In genomic region chrX:9942086-9942485, GRCh38 we compare ENCODE assay signal across 8 cellular contexts. TPM values are rescaled to one million over a fixed set of nuclear protein-coding genes. Genes with fewer than 3 reads are reported as not detected.
DNase-seq lines count a peak whose midpoint lies in the region; ATAC-seq and TF ChIP-seq lines count a peak whose summit lies in the region.

No MANE protein-coding gene starts in this region.

- H4K20me1 ChIP-seq in smooth muscle cell (ENCODE audit: low read depth): no peaks in the 10 kb centered on the region

- H3K4me3 ChIP-seq in SJSA1 (no peak overlapping the region), smooth muscle cell (no peak overlapping the region)

- H3K79me2 ChIP-seq in smooth muscle cell (ENCODE audit: low read depth): no peaks in the 10 kb centered on the region

- TF ChIP-seq CTCF in GM10266 (IDR thresholded peaks at IDR 0.05; ENCODE audit: control insufficient read depth, insufficient read depth, low read depth, missing control alignments) (no peak), smooth muscle cell (IDR thresholded peaks at IDR 0.05; ENCODE audit: borderline replicate concordance, insufficient read depth, poor library complexity, severe bottlenecking) (no peak)

- peak; percentile 94 for ATAC-seq in HG02588 (IDR thresholded peaks at IDR 0.05; ENCODE audit: unreplicated experiment)

- H3K9me3 ChIP-seq in SJSA1 (replicated peaks): no peaks in the 10 kb centered on the region
- H3K9me3 ChIP-seq in smooth muscle cell (replicated peaks; ENCODE audit: low read depth): no peaks in the 10 kb centered on the region

- H3F3A ChIP-seq in smooth muscle cell (ENCODE audit: low read depth): no peaks in the 10 kb centered on the region

- H2AFZ ChIP-seq in smooth muscle cell (ENCODE audit: low read depth): no peak overlapping the region

- no peak overlapping the region for H3K4me2 ChIP-seq in smooth muscle cell

- DNase-seq in GM10266 (ENCODE audit: extremely low spot score): peak; percentile 67
- DNase-seq in SJSA1 (ENCODE audit: low read depth in 1 of 2, low spot score in 2 of 2): peak; percentile 55 to 58
- peak; percentile 18 for DNase-seq in glomerular visceral epithelial cell (ENCODE audit: extremely low spot score)
- DNase-seq in NCI-H69 (lab: John Stamatoyannopoulos, UW): no peak
- DNase-seq in SK-N-DZ (ENCODE audit: low spot score): no peak
- no peak for DNase-seq in NOMO-1 treated with DMSO at 0.1 percent for 48 hours (lab: John Stamatoyannopoulos, UW; ENCODE audit: unreplicated experiment)
- no peak for DNase-seq in smooth muscle cell (lab: John Stamatoyannopoulos, UW; ENCODE audit: unreplicated experiment)

- H3K27ac ChIP-seq in SJSA1 (no peak overlapping the region), smooth muscle cell (ENCODE audit: low read depth) (no peak overlapping the region)

- 79% methylated on average over 6 of the region's 6 CpGs for WGBS in smooth muscle cell (ENCODE audit: low lambda C conversion rate)

- H3K9ac ChIP-seq in smooth muscle cell (ENCODE audit: low read depth): no peak overlapping the region

- H3K4me1 ChIP-seq in SJSA1 (replicated peaks) (no peaks in the 10 kb centered on the region), smooth muscle cell (ENCODE audit: low read depth) (no peaks in the 10 kb centered on the region)

- no peaks in the 10 kb centered on the region for H3K36me3 ChIP-seq in SJSA1
- no peaks in the 10 kb centered on the region for H3K36me3 ChIP-seq in smooth muscle cell (ENCODE audit: low read depth)

- H3K27me3 ChIP-seq in SJSA1 (replicated peaks) (no peaks in the 10 kb centered on the region), smooth muscle cell (ENCODE audit: low read depth) (no peaks in the 10 kb centered on the region)

RNA-seq across cellular contexts. Expression of gene CLDN34, which starts 25.1 kb away (rescaled TPM):
- not detected in 2 replicates for total RNA-seq in SJSA1 (2014; rRNA removed; shearing (Covaris generic))
- not detected in 2 replicates for polyA plus RNA-seq in SK-N-DZ (2014; cell fraction: cytosol; rRNA removed)
- polyA plus RNA-seq in SK-N-DZ (2014; cell fraction: nucleus; rRNA removed): not detected in 2 replicates
- 1.0 TPM in 1 of 2 replicates, not detected in the other for total RNA-seq in smooth muscle cell
- polyA plus RNA-seq in smooth muscle cell: not detected in 2 replicates

Comparison
In these comparisons a context has a peak if more than half of its experiments do, and no peak if none do; other contexts are left out.
1. DNase-seq: peak in GM10266 (single experiment), SJSA1 (2 of 2) and glomerular visceral epithelial cell (single experiment); none in NCI-H69 (single experiment), SK-N-DZ (single experiment), NOMO-1 treated with DMSO at 0.1 percent for 48 hours (single experiment) and smooth muscle cell (single experiment).